Comparison of ENCODE assay signal across 23 cellular contexts in genomic region chr3:21054064-21054463, GRCh38.
"Had no signal": no experiment of that assay in that cellular context is flagged by ENCODE, and none has a peak within 500 bp of the region (broad histone marks: within the 10 kb centered on the region; RNA-seq: fewer than 3 reads in every experiment).

No MANE protein-coding gene starts in this region.

- H3K4me1 ChIP-seq: breast epithelium, SJCRH30 had no signal

- H3K27me3 ChIP-seq: breast epithelium, SJCRH30 had no signal

- H3K9me3 Mint-ChIP-seq: activated naive CD4-positive, alpha-beta T cell treated with anti-CD3 and anti-CD28 coated beads, Interleukin-2, amount 50 U/mL, for 24 hours had no signal

- H3K4me1 Mint-ChIP-seq: activated CD4-positive, alpha-beta memory T cell treated with anti-CD3 and anti-CD28 coated beads, Interleukin-2, amount 10 ng/mL, durations not matched to agents 7 days and 5 days; activated CD4-positive, alpha-beta T cell treated with anti-CD3 and anti-CD28 coated beads for 36 hours; activated naive CD4-positive, alpha-beta T cell treated with anti-CD3 and anti-CD28 coated beads, Interleukin-2, amount 50 U/mL, for 24 hours had no signal

- H3K4me3 Mint-ChIP-seq: activated CD4-positive, alpha-beta memory T cell treated with anti-CD3 and anti-CD28 coated beads, Interleukin-2, amount 10 ng/mL, durations not matched to agents 7 days and 5 days; activated CD4-positive, alpha-beta T cell treated with anti-CD3 and anti-CD28 coated beads for 36 hours; activated naive CD4-positive, alpha-beta T cell treated with anti-CD3 and anti-CD28 coated beads, Interleukin-2, amount 50 U/mL, for 24 hours; activated T-cell treated with anti-CD3 and anti-CD28 coated beads, Interleukin-2, amount 50 U/mL, for 72 hours had no signal

- H3K36me3 ChIP-seq: breast epithelium, SJCRH30, WERI-Rb-1 had no signal

- H3K27ac Mint-ChIP-seq: activated CD4-positive, alpha-beta memory T cell treated with anti-CD3 and anti-CD28 coated beads, Interleukin-2, amount 10 ng/mL, durations not matched to agents 7 days and 5 days; activated CD4-positive, alpha-beta T cell treated with anti-CD3 and anti-CD28 coated beads for 36 hours; activated naive CD4-positive, alpha-beta T cell treated with anti-CD3 and anti-CD28 coated beads, Interleukin-2, amount 50 U/mL, for 24 hours; activated T-cell treated with anti-CD3 and anti-CD28 coated beads, Interleukin-2, amount 50 U/mL, for 72 hours had no signal

- ATAC-seq: activated CD4-positive, alpha-beta T cell treated with anti-CD3 and anti-CD28 coated beads for 36 hours; activated T-cell treated with anti-CD3 and anti-CD28 coated beads, Interleukin-2, amount 50 U/mL, for 72 hours had no signal

- H3K9me3 ChIP-seq: breast epithelium, SJCRH30, SK-N-SH had no signal

- H3K4me3 ChIP-seq: breast epithelium, PC-9, SJCRH30 had no signal

- H3K27ac ChIP-seq: breast epithelium, PC-9, SJCRH30, WERI-Rb-1 had no signal

- H3K36me3 Mint-ChIP-seq: activated naive CD4-positive, alpha-beta T cell treated with anti-CD3 and anti-CD28 coated beads, Interleukin-2, amount 50 U/mL, for 24 hours had no signal

- DNase-seq: activated CD4-positive, alpha-beta memory T cell treated with anti-CD3 and anti-CD28 coated beads, Interleukin-2, amount 10 ng/mL, durations not matched to agents 7 days and 5 days; activated CD4-positive, alpha-beta T cell treated with anti-CD3 and anti-CD28 coated beads for 36 hours; activated CD4-positive, alpha-beta T cell treated with anti-CD3 and anti-CD28 coated beads, Interleukin-2, amount 50 U/mL, for 1 hour; activated CD8-positive, alpha-beta memory T cell treated with anti-CD3 and anti-CD28 coated beads, Interleukin-2, amount 50 U/mL, for 4 hours; activated T-cell treated with anti-CD3 and anti-CD28 coated beads, Interleukin-2, amount 50 U/mL, for 72 hours; aorta; IMR-90; KG1; NCI-H1092; NCI-H1417; NCI-H1930; NCI-H2107; NCI-H2171 treated with DMSO at 0.1 percent for 48 hours; NCI-H226; NCI-H526 treated with DMSO at 0.1 percent for 48 hours; NK-92 treated with Interleukin-12 subunit alpha and Interleukin-12 subunit beta, amount 100 ng/mL, for 24 hours; PC-9; SJCRH30; SK-N-SH; T-helper 1 cell; WERI-Rb-1 had no signal

- H3K27me3 Mint-ChIP-seq: activated CD4-positive, alpha-beta memory T cell treated with anti-CD3 and anti-CD28 coated beads, Interleukin-2, amount 10 ng/mL, durations not matched to agents 7 days and 5 days; activated CD4-positive, alpha-beta T cell treated with anti-CD3 and anti-CD28 coated beads for 36 hours; activated naive CD4-positive, alpha-beta T cell treated with anti-CD3 and anti-CD28 coated beads, Interleukin-2, amount 50 U/mL, for 24 hours had no signal
